ENCODE assay signal across 24 cellular contexts in the genomic region with DNA sequence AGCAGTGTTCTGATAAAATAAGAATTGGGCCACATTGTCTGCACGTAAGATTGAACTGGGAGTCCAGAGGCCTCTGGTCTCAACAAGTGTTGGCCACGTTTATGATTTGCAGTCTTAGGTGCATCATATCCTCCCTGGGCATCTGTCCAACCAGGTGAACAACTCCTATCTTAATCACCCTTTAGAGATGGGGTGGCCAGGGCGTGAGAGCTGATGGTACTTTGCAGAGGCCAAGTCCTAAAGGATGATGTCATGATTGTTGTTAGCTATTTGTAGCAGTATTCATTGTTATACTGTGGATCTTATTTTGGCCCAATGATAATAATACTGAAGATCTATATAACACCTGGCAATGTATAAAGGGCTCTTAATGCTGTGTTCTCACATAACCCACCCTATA.
DNase-seq lines count a peak whose midpoint lies in the region; ATAC-seq and TF ChIP-seq lines count a peak whose summit lies in the region.
"Had no signal": no experiment of that assay in that cellular context is flagged by ENCODE, and none has a peak within 500 bp of the region (broad histone marks: within the 10 kb centered on the region; RNA-seq: fewer than 3 reads in every experiment).

No MANE protein-coding gene starts in this region.

- no peaks in the 10 kb centered on the region for H3K9me3 ChIP-seq in spleen

- H3K4me1 ChIP-seq in foreskin keratinocyte (peaks cover 34% of the 10 kb centered on the region), spleen (peaks cover 0 to 14% (median 3%) of the 10 kb centered on the region in 6 donors)

- ATAC-seq in foreskin keratinocyte: peak; percentile 80
- ATAC-seq: GM12878, GM23338, SK-N-SH treated with all-trans-retinoic acid at 6 μM for 48 hours had no signal

- no peak overlapping the region for H3K4me3 ChIP-seq in spleen
- H3K4me3 ChIP-seq: GM12878, GM23338 had no signal

- TF ChIP-seq POLR2A in spleen (IDR thresholded peaks at IDR 0.05): no peak

- DNase-seq in LoVo (ENCODE audit: low spot score) (peak; percentile 31), RWPE1 (ENCODE audit: low spot score) (peak; percentile 95), foreskin keratinocyte (peak; percentile 76 to 93), spleen (peak; percentile 21), activated gamma-delta T cell (lab: John Stamatoyannopoulos, UW) (no peak), cerebellar nuclear complex (lab: John Stamatoyannopoulos, UW) (no peak), occipital lobe (lab: John Stamatoyannopoulos, UW) (no peak)
- DNase-seq: ACHN; C1 segment of cervical spinal cord; CD8-positive, alpha-beta memory T cell; DMS53; EL; HCEC 1CT; NCI-H1436; NCI-H1930; NCI-H2171 treated with DMSO at 0.1 percent for 48 hours; NCI-H446 treated with DMSO at 0.1 percent for 48 hours; NCI-H69; NK-92 treated with Interleukin-12 subunit alpha and Interleukin-12 subunit beta, amount 100 ng/mL, for 24 hours; SIG-M5 had no signal

- CTCF ChIA-PET in RWPE1 (lab: Yijun Ruan, JAX): interaction anchor here (0.6 to 1.6 kb wide), 4 partner anchors 48 to 146 kb away, joined by 3 to 5 read pairs (median 3); partner anchors contain the start of gene WWC1

- intact Hi-C loops in spleen (cut with DNase I; ENCODE audit: low total_unique reads): no loop called here

- POLR2A ChIA-PET in RWPE1 (lab: Yijun Ruan, JAX; ENCODE audit: low non-redundant PET): no interaction called here

- no peaks in the 10 kb centered on the region for H3K27me3 ChIP-seq in foreskin keratinocyte
- H3K27me3 ChIP-seq in spleen (replicated peaks in 1 of 7): no peaks in the 10 kb centered on the region

- H3K27ac ChIP-seq in RWPE1 (no peak overlapping the region), foreskin keratinocyte (no peak overlapping the region), spleen (no peak overlapping the region)
- H3K27ac ChIP-seq: KMS-11 had no signal

- no peaks in the 10 kb centered on the region for H3K36me3 ChIP-seq in spleen

- WGBS in spleen, 5 donors: 74 to 84% (median 81%) methylated on average over 3 of the region's 3 CpGs

- no peak for TF ChIP-seq CTCF in RWPE1 (conservative IDR thresholded peaks at IDR 0.05; ENCODE audit: low read depth)
- TF ChIP-seq CTCF in foreskin keratinocyte (conservative IDR thresholded peaks at IDR 0.05): no peak
- TF ChIP-seq CTCF in spleen (IDR thresholded peaks at IDR 0.05 in 8 of 11, conservative IDR thresholded peaks at IDR 0.05 in 3 of 11): no peak

Comparison
In these comparisons a context has a peak if more than half of its experiments do, and no peak if none do; other contexts are left out.
1. DNase-seq: peak in LoVo (single experiment), RWPE1 (single experiment), foreskin keratinocyte (2 of 2) and spleen (single experiment); none in activated gamma-delta T cell (single experiment), cerebellar nuclear complex (0 of 2) and occipital lobe (single experiment).